8 cellular contexts compared by ENCODE assay signal in genomic region chr22:27879923-27880322, GRCh38. TPM values are rescaled to one million over a fixed set of nuclear protein-coding genes. Genes with fewer than 3 reads are reported as not detected.
DNase-seq lines count a peak whose midpoint lies in the region; ATAC-seq, FAIRE-seq and TF ChIP-seq lines count a peak whose summit lies in the region.

No MANE protein-coding gene starts in this region.

- H2BK5ac ChIP-seq in H1 (ENCODE audit: low read depth, low read length), result no peak overlapping the region

- no peak overlapping the region for H3K18ac ChIP-seq in H1 (ENCODE audit: extremely low read depth, low read length)

- no peak overlapping the region for H2BK12ac ChIP-seq in H1 (ENCODE audit: low read depth, low read length)

- H2BK20ac ChIP-seq in H1 (ENCODE audit: low read length), result no peak overlapping the region

- H3K27me3 ChIP-seq in OCI-LY3 (ENCODE audit: low read depth, low read length), result no peaks in the 10 kb centered on the region
- H3K27me3 ChIP-seq in H1 (replicated peaks in 1 of 4; ENCODE audit: control insufficient read depth in 3 of 4, extremely low read depth in 1 of 4, insufficient read depth in 3 of 4, low read length in 3 of 4), result no peaks in the 10 kb centered on the region
- no peaks in the 10 kb centered on the region for H3K27me3 ChIP-seq in muscle layer of colon (ENCODE audit: control insufficient read depth in 1 of 2, insufficient read depth in 2 of 2, low read length in 2 of 2)

- CTCF ChIA-PET in H1 (lab: Charles Lee; ENCODE audit: partially characterized antibody), result interaction anchor here (0.6 to 5.7 kb wide), 29 partner anchors 9 to 1101 kb away, joined by 3 to 58 read pairs (median 4); no protein-coding TSS in a partner anchor

- no peak overlapping the region for H2BK120ac ChIP-seq in H1 (replicated peaks; ENCODE audit: low read depth, low read length)

- H2AK5ac ChIP-seq in H1 (ENCODE audit: low read depth, low read length), result no peak overlapping the region

- TF ChIP-seq EP300 in H1 (IDR thresholded peaks at IDR 0.05; ENCODE audit: borderline replicate concordance in 1 of 2, low read depth in 2 of 2, low read length in 2 of 2), result no peak

- peak overlapping the region; percentile 17; the same call in 1 of the 2 replicates for H3K27ac ChIP-seq in OCI-LY3 (ENCODE audit: low read length)
- no peak overlapping the region for H3K27ac ChIP-seq in H1 (ENCODE audit: low read depth, low read length)
- H3K27ac ChIP-seq in muscle layer of colon (ENCODE audit: low read depth, low read length), result peak overlapping the region; percentile 18

- TF ChIP-seq CTCF in OCI-LY3 (IDR thresholded peaks at IDR 0.05; ENCODE audit: low read depth, low read length) (peak; percentile 55), H1 (IDR thresholded peaks at IDR 0.05; ENCODE audit: control extremely low read depth in 1 of 3, insufficient read depth in 1 of 3, low read depth in 1 of 3, low read length in 3 of 3) (peak; percentile 39 to 72 (median 58))

- peak; percentile 21 to 29; a peak in 3 of 4 replicates for TF ChIP-seq RAD21 in H1 (IDR thresholded peaks at IDR 0.05 in 1 of 2, conservative IDR thresholded peaks at IDR 0.05 in 1 of 2; ENCODE audit: low read depth in 2 of 2, low read length in 2 of 2)

- no peaks in the 10 kb centered on the region for H3K23me2 ChIP-seq in H1 (ENCODE audit: low read depth, low read length)

- H3K4ac ChIP-seq in H1 (replicated peaks; ENCODE audit: insufficient read length, low read depth, low read length), result no peak overlapping the region

- 84% methylated on average over 1 of the region's 1 CpG; no CpG with 5 or more reads in 1 of the 2 experiments for WGBS in H1 (ENCODE audit: extremely low coverage in 1 of 2, insufficient coverage in 1 of 2, insufficient read length in 1 of 2, insufficient replicate concordance in 2 of 2, low coverage in 1 of 2, low lambda C conversion rate in 2 of 2, missing lambda C conversion rate in 1 of 2), 2 experiments

- ATAC-seq in HG03159 (IDR thresholded peaks at IDR 0.05; ENCODE audit: unreplicated experiment), result no peak

- H3K79me2 ChIP-seq in OCI-LY3 (ENCODE audit: low read length), result peaks cover 89% of the 10 kb centered on the region
- H3K79me2 ChIP-seq in H1 (ENCODE audit: control insufficient read depth in 1 of 2, insufficient read depth in 2 of 2, low read length in 2 of 2), result peaks cover 0 to 18% of the 10 kb centered on the region in 2 experiments; a peak in 2 of 4 replicates

- no peak overlapping the region for H3K9ac ChIP-seq in OCI-LY3 (ENCODE audit: low read length)
- no peak overlapping the region for H3K9ac ChIP-seq in H1 (replicated peaks in 1 of 4; ENCODE audit: extremely low read depth in 1 of 4, low read depth in 3 of 4, low read length in 3 of 4)
- H3K9ac ChIP-seq in muscle layer of colon (ENCODE audit: low read length), result no peak overlapping the region

- H3K9me3 ChIP-seq in OCI-LY3 (ENCODE audit: insufficient read depth, low read length) (no peaks in the 10 kb centered on the region), H1 (ENCODE audit: insufficient read depth in 2 of 2, low read depth in 1 of 2, low read length in 1 of 2) (no peaks in the 10 kb centered on the region), muscle layer of colon (ENCODE audit: low read length) (no peaks in the 10 kb centered on the region)

- H3K4me2 ChIP-seq in OCI-LY3 (ENCODE audit: low read length) (no peak overlapping the region), H1 (ENCODE audit: insufficient read depth in 1 of 2, low read depth in 2 of 2, low read length in 2 of 2) (no peak overlapping the region)

- H4K20me1 ChIP-seq in OCI-LY3 (ENCODE audit: insufficient read depth, low read length) (peaks cover 50% of the 10 kb centered on the region), H1 (replicated peaks in 1 of 2; ENCODE audit: control insufficient read depth in 1 of 2, insufficient read depth in 2 of 2, low read length in 2 of 2) (peaks cover 12 to 16% of the 10 kb centered on the region in 2 experiments)

- DNase-seq in activated CD4-positive, alpha-beta T cell treated with anti-CD3 and anti-CD28 coated beads for 48 hours, result peak; percentile 20
- no peak for DNase-seq in activated CD4-positive, alpha-beta T cell treated with anti-CD3 and anti-CD28 coated beads, Interleukin-2, amount 50 U/mL, for 4 hours
- DNase-seq in H1 (ENCODE audit: low read depth in 1 of 2, low spot score in 2 of 2) (no peak), GOT3 (lab: John Stamatoyannopoulos, UW) (no peak), NCI-H510A treated with DMSO at 0.1 percent for 48 hours (lab: John Stamatoyannopoulos, UW) (no peak)

- H4K8ac ChIP-seq in H1 (ENCODE audit: extremely low read depth, insufficient read depth, low read length), result no peak overlapping the region

- H3K36me3 ChIP-seq in OCI-LY3 (replicated peaks; ENCODE audit: low read depth, low read length), result peaks cover 40% of the 10 kb centered on the region
- peaks cover 0 to 4% (median 2%) of the 10 kb centered on the region in 4 experiments; a peak in 2 of 8 replicates for H3K36me3 ChIP-seq in H1 (ENCODE audit: control insufficient read depth in 2 of 4, insufficient read depth in 4 of 4, low read length in 3 of 4)
- no peaks in the 10 kb centered on the region for H3K36me3 ChIP-seq in muscle layer of colon (ENCODE audit: insufficient read depth, low read length)

- no peak overlapping the region for H2AFZ ChIP-seq in OCI-LY3 (ENCODE audit: low read depth, low read length)
- H2AFZ ChIP-seq in H1 (ENCODE audit: low read length), result no peak overlapping the region

- peaks cover 2% of the 10 kb centered on the region for H3K79me1 ChIP-seq in H1 (ENCODE audit: low read depth, low read length)

- no peak for TF ChIP-seq POLR2A in H1 (IDR thresholded peaks at IDR 0.05; ENCODE audit: control extremely low read depth in 1 of 2, low read depth in 2 of 2, low read length in 2 of 2)

- POLR2A ChIA-PET in H1 (lab: Charles Lee; ENCODE audit: partially characterized antibody), result no interaction called here

- H3K4me3 ChIP-seq in OCI-LY3 (ENCODE audit: low read length) (no peak overlapping the region), H1 (ENCODE audit: extremely low read depth in 1 of 4, insufficient read depth in 2 of 4, low read depth in 3 of 4, low read length in 4 of 4) (no peak overlapping the region), muscle layer of colon (ENCODE audit: low read depth in 1 of 2, low read length in 2 of 2) (no peak overlapping the region)

- no peak overlapping the region for H3K14ac ChIP-seq in H1 (ENCODE audit: insufficient read length)

- H3K4me1 ChIP-seq in OCI-LY3 (ENCODE audit: low read length) (peaks cover 67% of the 10 kb centered on the region), H1 (replicated peaks in 1 of 4; ENCODE audit: control insufficient read depth in 3 of 4, insufficient read depth in 4 of 4, low read length in 3 of 4) (peaks cover 7 to 12% (median 10%) of the 10 kb centered on the region in 4 experiments), muscle layer of colon (ENCODE audit: insufficient read depth, low read length) (peaks cover 92% of the 10 kb centered on the region)

- H2BK15ac ChIP-seq in H1 (ENCODE audit: low read length), result no peak overlapping the region

- no peak overlapping the region for H4K91ac ChIP-seq in H1 (replicated peaks; ENCODE audit: insufficient read length, low read length)

- H3K56ac ChIP-seq in H1 (replicated peaks; ENCODE audit: insufficient read length, low read depth, low read length), result no peak overlapping the region

- peak; percentile 96 for FAIRE-seq in H1 (lab: Jason Lieb, UNC)

- no peak overlapping the region for H3K23ac ChIP-seq in H1 (ENCODE audit: insufficient read length)

- no peak overlapping the region for H4K5ac ChIP-seq in H1 (ENCODE audit: insufficient read length, low read depth, low read length)

TF ChIP-seq in H1, 55 proteins besides CTCF, POLR2A, EP300 and RAD21:
- TF ChIP-seq JUND (IDR thresholded peaks at IDR 0.05; ENCODE audit: low read length) (no peak), TEAD4 (IDR thresholded peaks at IDR 0.05; ENCODE audit: low read depth, low read length) (peak; percentile 84), KDM1A (IDR thresholded peaks at IDR 0.05; ENCODE audit: borderline replicate concordance, low read length) (no peak), BRCA1 (IDR thresholded peaks at IDR 0.05; ENCODE audit: low read depth, low read length) (no peak), PHF8 (conservative IDR thresholded peaks at IDR 0.05; ENCODE audit: low read depth, low read length) (no peak), YY1 (IDR thresholded peaks at IDR 0.05; ENCODE audit: low read depth, low read length) (peak; percentile 77)

RNA-seq across cellular contexts. Expression of gene PITPNB, which starts 39.1 kb away (rescaled TPM):
- total RNA-seq in H1 (2021; fragmentation: NEBNext Ultra II Directional; extraction: Animal tissue kit (Norgen Biotek cat#: 25700)), result 83.0 and 89.3 TPM in 2 replicates
- 14.8 and 24.6 TPM in 2 replicates for polyA plus RNA-seq in H1 (2011; rRNA removed)
- polyA plus RNA-seq in H1 (2011; cell fraction: cytosol; rRNA removed), result 25.3 TPM
- polyA plus RNA-seq in H1 (2011; cell fraction: nucleus; rRNA removed), result 12.2 TPM
- 32.2 to 66.9 TPM (median 36.0 TPM) in 4 replicates for polyA plus RNA-seq in H1 (2012, experiment 1 of 2)
- 5.7 TPM for polyA plus RNA-seq in H1 (2012, experiment 2 of 2)
- polyA plus RNA-seq in H1 (2013, experiment 1 of 2), result 44.2 TPM
- 46.9 TPM for polyA plus RNA-seq in H1 (2013, experiment 2 of 2)
- polyA minus RNA-seq in H1 (2011; rRNA and poly(A)+ RNA removed), result 36.4 and 39.1 TPM in 2 replicates
- polyA minus RNA-seq in H1 (2011; cell fraction: cytosol; rRNA and poly(A)+ RNA removed), result 29.1 TPM
- 40.0 TPM for polyA minus RNA-seq in H1 (2011; cell fraction: nucleus; rRNA and poly(A)+ RNA removed)
